Comparison of ENCODE assay signal across 11 cellular contexts in the genomic region with DNA sequence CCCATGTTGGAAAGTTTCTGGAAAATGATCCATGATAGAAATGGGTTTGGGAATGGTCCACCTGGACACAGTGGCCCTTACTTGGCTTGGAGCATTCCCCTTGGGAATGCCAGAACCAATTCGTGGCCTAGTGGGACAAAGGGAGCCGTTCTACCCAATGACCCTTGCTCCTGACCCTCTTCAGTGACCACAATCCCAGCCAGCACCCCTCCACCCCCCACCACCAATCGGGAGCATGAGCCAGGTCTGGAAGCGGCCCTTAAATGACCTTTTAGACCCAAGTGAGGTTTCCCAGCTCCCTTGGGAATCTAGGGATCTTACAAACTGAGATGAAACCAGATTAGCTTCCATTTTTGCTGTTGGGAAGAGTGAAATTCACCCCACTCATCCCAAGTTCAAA. TPM values are rescaled to one million over a fixed set of nuclear protein-coding genes. Genes with fewer than 3 reads are reported as not detected.
DNase-seq lines count a peak whose midpoint lies in the region; ATAC-seq and TF ChIP-seq lines count a peak whose summit lies in the region.
"Had no signal": no experiment of that assay in that cellular context is flagged by ENCODE, and none has a peak within 500 bp of the region (broad histone marks: within the 10 kb centered on the region; RNA-seq: fewer than 3 reads in every experiment).

No MANE protein-coding gene starts in this region.

- peak overlapping the region; percentile 23 for H3K4me3 Mint-ChIP-seq in MCF 10A (ENCODE audit: unreplicated experiment)

- H3K27me3 ChIP-seq in mammary epithelial cell (ENCODE audit: insufficient read depth, low read length) (peaks cover 2% of the 10 kb centered on the region), esophagus (ENCODE audit: control insufficient read depth in 1 of 2, insufficient read depth in 2 of 2, low read length in 2 of 2) (no peaks in the 10 kb centered on the region), osteoblast (ENCODE audit: insufficient read depth, low read length) (no peaks in the 10 kb centered on the region), uterus (no peaks in the 10 kb centered on the region)

- dilution Hi-C loops in mammary epithelial cell (cut with HindIII; ENCODE audit: low sequenced_read_pairs), result no loop called here

- WGBS in mammary epithelial cell (ENCODE audit: low coverage, missing lambda C conversion rate), result 76% methylated on average over 4 of the region's 4 CpGs
- WGBS in esophagus, 2 donors, result 38 to 41% methylated on average over 4 of the region's 4 CpGs

- no TSS peak for BruUV-seq in MCF 10A (replicated peaks; lab: Mats Ljungman, UMichigan)
- BruUV-seq in mammary epithelial cell (replicated peaks; lab: Mats Ljungman, UMichigan), result no TSS peak

- H3K36me3 ChIP-seq in mammary epithelial cell (ENCODE audit: insufficient read depth, low read length) (no peaks in the 10 kb centered on the region), esophagus (ENCODE audit: control insufficient read depth in 2 of 2, insufficient read depth in 2 of 2, low read length in 1 of 2) (no peaks in the 10 kb centered on the region), osteoblast (ENCODE audit: insufficient read depth, low read length) (no peaks in the 10 kb centered on the region), uterus (no peaks in the 10 kb centered on the region)

- no peak for DNase-seq in MCF 10A (ENCODE audit: unreplicated experiment)
- no peak for DNase-seq in mammary epithelial cell
- DNase-seq in osteoblast (ENCODE audit: insufficient read length, low spot score, missing footprints), result no peak
- peak in 1 of 2 donors; percentile 36 for DNase-seq in uterus
- DNase-seq in sciatic nerve (ENCODE audit: low spot score), result no peak
- DNase-seq in activated CD4-positive, CD25-positive, alpha-beta regulatory T cell treated with anti-CD3 and anti-CD28 coated beads, Interleukin-2, amount 50 U/mL, for 72 hours, result no peak
- DNase-seq: activated CD4-positive, alpha-beta T cell treated with anti-CD3 and anti-CD28 coated beads, Interleukin-2, amount 50 U/mL, for 4 hours; activated naive CD4-positive, alpha-beta T cell; NCI-H748 treated with DMSO at 0.1 percent for 48 hours had no signal

- in situ Hi-C loops in mammary epithelial cell (cut with MboI; ENCODE audit: low sequenced_read_pairs in 2 of 2), result no loop called here

- no peak overlapping the region for H3K4me2 ChIP-seq in mammary epithelial cell (ENCODE audit: insufficient read depth, low read depth, low read length)
- H3K4me2 ChIP-seq in osteoblast (ENCODE audit: insufficient read depth, low read length), result peak overlapping the region; percentile 71

- H3K79me2 ChIP-seq in mammary epithelial cell (ENCODE audit: insufficient read depth, low read length) (no peaks in the 10 kb centered on the region), osteoblast (ENCODE audit: insufficient read depth, low read length) (no peaks in the 10 kb centered on the region)

- TF ChIP-seq CTCF in MCF 10A (IDR thresholded peaks at IDR 0.05; ENCODE audit: unreplicated experiment) (no peak), mammary epithelial cell (conservative IDR thresholded peaks at IDR 0.05 in 1 of 2, IDR thresholded peaks at IDR 0.05 in 1 of 2; ENCODE audit: extremely low read depth in 1 of 2, insufficient read depth in 1 of 2, low read depth in 1 of 2, low read length in 2 of 2) (no peak), osteoblast (IDR thresholded peaks at IDR 0.05; ENCODE audit: extremely low read depth, low read depth, low read length) (no peak), uterus (IDR thresholded peaks at IDR 0.05) (no peak)

- H2AFZ ChIP-seq in mammary epithelial cell (ENCODE audit: low read depth, low read length), result no peak overlapping the region
- H2AFZ ChIP-seq in osteoblast (ENCODE audit: low read length), result peak overlapping the region; percentile 86

- H3K9me3 ChIP-seq in mammary epithelial cell (replicated peaks; ENCODE audit: insufficient read depth, low read length), result no peaks in the 10 kb centered on the region
- H3K9me3 ChIP-seq in esophagus (ENCODE audit: control insufficient read depth in 2 of 2, insufficient read depth in 1 of 2, low read depth in 1 of 2, low read length in 1 of 2), result no peaks in the 10 kb centered on the region
- H3K9me3 ChIP-seq in osteoblast (ENCODE audit: low read depth, low read length), result no peaks in the 10 kb centered on the region
- H3K9me3 ChIP-seq in uterus, result no peaks in the 10 kb centered on the region

- no peaks in the 10 kb centered on the region for H4K20me1 ChIP-seq in mammary epithelial cell (ENCODE audit: insufficient read depth, low read length)
- no peaks in the 10 kb centered on the region for H4K20me1 ChIP-seq in osteoblast (ENCODE audit: insufficient read depth, low read length)

- CTCF ChIA-PET in MCF 10A (lab: Yijun Ruan, JAX) (interaction anchor here (0.6 to 2.8 kb wide), 18 partner anchors 9 to 193 kb away, joined by 3 to 18 read pairs (median 4); a partner anchor contains a TSS), mammary epithelial cell (lab: Charles Lee; ENCODE audit: low non-redundant PET) (no interaction called here)

- intact Hi-C loops in MCF 10A (cut with micrococcal nuclease), result loop anchor here (5.0 to 10.0 kb wide), 2 partner anchors 52 to 81 kb away; a partner anchor contains a TSS
- intact Hi-C loops in mammary epithelial cell (cut with micrococcal nuclease), result no loop called here
- intact Hi-C loops in uterus (cut with DNase I; ENCODE audit: low total_unique reads), result no loop called here
- intact Hi-C loops in sciatic nerve (cut with DNase I), result no loop called here

- no peak overlapping the region for H3K9ac ChIP-seq in mammary epithelial cell (ENCODE audit: insufficient read depth, low read length)

- POLR2A ChIA-PET in MCF 10A (lab: Yijun Ruan, JAX), result interaction anchor here (1.1 to 2.9 kb wide), 8 partner anchors 10 to 172 kb away, joined by 3 to 28 read pairs (median 7); no protein-coding TSS in a partner anchor

- TF ChIP-seq POLR2A in uterus (IDR thresholded peaks at IDR 0.05), result no peak

- no peaks in the 10 kb centered on the region for H3K9me3 Mint-ChIP-seq in MCF 10A (ENCODE audit: unreplicated experiment)

- H3K36me3 Mint-ChIP-seq in MCF 10A (ENCODE audit: insufficient read depth, unreplicated experiment), result no peaks in the 10 kb centered on the region

- ATAC-seq in HG02571 (IDR thresholded peaks at IDR 0.05; ENCODE audit: unreplicated experiment) (no peak), sciatic nerve (no peak)

- H3K27me3 Mint-ChIP-seq in MCF 10A (ENCODE audit: insufficient read depth, unreplicated experiment), result no peaks in the 10 kb centered on the region

- H3K4me1 ChIP-seq in mammary epithelial cell (ENCODE audit: insufficient read depth, low read length) (no peaks in the 10 kb centered on the region), esophagus (ENCODE audit: control insufficient read depth in 2 of 2, insufficient read depth in 2 of 2, low read length in 1 of 2) (peaks cover 3 to 15% of the 10 kb centered on the region in 2 donors), osteoblast (ENCODE audit: insufficient read depth, low read length) (peaks cover 50% of the 10 kb centered on the region), uterus (peaks cover 8 to 23% of the 10 kb centered on the region in 2 donors)

- H3K4me1 Mint-ChIP-seq in MCF 10A (ENCODE audit: insufficient read depth, unreplicated experiment), result peaks cover 24% of the 10 kb centered on the region

- H3K27ac Mint-ChIP-seq in MCF 10A (ENCODE audit: low read depth, unreplicated experiment), result peak overlapping the region; percentile 61

- no peak overlapping the region for H3K4me3 ChIP-seq in mammary epithelial cell (replicated peaks in 1 of 3; ENCODE audit: insufficient read depth in 1 of 3, low read depth in 2 of 3, low read length in 3 of 3)
- H3K4me3 ChIP-seq in esophagus (ENCODE audit: low read depth in 1 of 2, low read length in 2 of 2), result no peak overlapping the region
- peak overlapping the region; percentile 24 for H3K4me3 ChIP-seq in osteoblast (ENCODE audit: insufficient read depth, low read length)
- H3K4me3 ChIP-seq in uterus, result no peak overlapping the region

- H3K27ac ChIP-seq in mammary epithelial cell (ENCODE audit: insufficient read depth, low read depth, low read length), result no peak overlapping the region
- peak overlapping the region; percentile 30 to 85 for H3K27ac ChIP-seq in esophagus (ENCODE audit: low read depth in 2 of 2, low read length in 1 of 2)
- H3K27ac ChIP-seq in osteoblast (ENCODE audit: low read depth, low read length), result peak overlapping the region; percentile 98
- peak overlapping the region; percentile 68 to 71 for H3K27ac ChIP-seq in uterus

RNA-seq across cellular contexts. Expression of a gene that starts 51.3 kb away (rescaled TPM):
- total RNA-seq in MCF 10A (2022), result 0.91 and 0.96 TPM in 2 replicates
- total RNA-seq in mammary epithelial cell, result 1 to 10 TPM; 1.9 to 3.8 TPM
- polyA plus RNA-seq in mammary epithelial cell, result 1.6 TPM
- polyA minus RNA-seq in mammary epithelial cell, result not detected
- under 1 TPM; 0.61 TPM for polyA plus RNA-seq in esophagus
- 12.3 and 15.3 TPM in 2 replicates for total RNA-seq in osteoblast
- total RNA-seq in uterus, result 100 to 1,000 TPM in 3 of 4 donors, 10 to 100 TPM in 1; 38.5 to 261 (median 213) TPM
- total RNA-seq in sciatic nerve, result 29.4 TPM
